1 cellular context compared by ENCODE assay signal in genomic region chr17:38922538-38923291, GRCh38.
TF ChIP-seq lines count a peak whose summit lies in the region.

No MANE protein-coding gene starts in this region.

TF ChIP-seq in HepG2, 621 proteins besides CTCF, POLR2A, EP300 and RAD21 (continued from another document):
- TF ChIP-seq PLSCR1 (CRISPR knock-in tag; IDR thresholded peaks at IDR 0.05; ENCODE audit: borderline replicate concordance) = no peak
- no peak for TF ChIP-seq KDM6A (CRISPR knock-in tag; IDR thresholded peaks at IDR 0.05; ENCODE audit: low read depth)
- TF ChIP-seq CC2D1A (CRISPR knock-in tag; IDR thresholded peaks at IDR 0.05) = no peak
- TF ChIP-seq ZNF772 (CRISPR knock-in tag; IDR thresholded peaks at IDR 0.05) = no peak
- TF ChIP-seq FLYWCH1 (CRISPR knock-in tag; IDR thresholded peaks at IDR 0.05) = no peak
- TF ChIP-seq ZNF264 (CRISPR knock-in tag; IDR thresholded peaks at IDR 0.05) = no peak
- no peak for TF ChIP-seq ZNF567 (CRISPR knock-in tag; IDR thresholded peaks at IDR 0.05; ENCODE audit: borderline replicate concordance)
- TF ChIP-seq ZNF513 (CRISPR knock-in tag; conservative IDR thresholded peaks at IDR 0.05) = no peak
- TF ChIP-seq TRIM24 (CRISPR knock-in tag; IDR thresholded peaks at IDR 0.05) = 0 out of 2 replicates have a peak, but pooled peaks have one; percentile 9
- no peak for TF ChIP-seq SNRNP70 (IDR thresholded peaks at IDR 0.05; ENCODE audit: low read depth, low read length)
- no peak for TF ChIP-seq RNF219 (CRISPR knock-in tag; IDR thresholded peaks at IDR 0.05)
- no peak for TF ChIP-seq HIC2 (CRISPR knock-in tag; IDR thresholded peaks at IDR 0.05; ENCODE audit: low read depth)
- TF ChIP-seq TRAFD1 (CRISPR knock-in tag; IDR thresholded peaks at IDR 0.05; ENCODE audit: borderline replicate concordance) = no peak
- TF ChIP-seq ZXDC (CRISPR knock-in tag; IDR thresholded peaks at IDR 0.05) = no peak
- no peak for TF ChIP-seq MEIS1 (CRISPR knock-in tag; IDR thresholded peaks at IDR 0.05; ENCODE audit: borderline replicate concordance)
- TF ChIP-seq TOPORS (CRISPR knock-in tag; IDR thresholded peaks at IDR 0.05) = no peak
- no peak for TF ChIP-seq NCOA5 (CRISPR knock-in tag; IDR thresholded peaks at IDR 0.05)
- TF ChIP-seq ARNT (IDR thresholded peaks at IDR 0.05) = no peak
- no peak for TF ChIP-seq HNF4A (CRISPR knock-in tag; IDR thresholded peaks at IDR 0.05)
- TF ChIP-seq ZNF776 (CRISPR knock-in tag; IDR thresholded peaks at IDR 0.05) = no peak
- no peak for TF ChIP-seq CENPT (CRISPR knock-in tag; IDR thresholded peaks at IDR 0.05; ENCODE audit: low read depth)
- no peak for TF ChIP-seq KLF12 (CRISPR knock-in tag; IDR thresholded peaks at IDR 0.05; ENCODE audit: borderline replicate concordance)
- TF ChIP-seq ZBTB4 (CRISPR knock-in tag; IDR thresholded peaks at IDR 0.05; ENCODE audit: borderline replicate concordance) = no peak
- TF ChIP-seq RARG (CRISPR knock-in tag; IDR thresholded peaks at IDR 0.05; ENCODE audit: low read depth) = no peak
- 0 out of 2 replicates have a peak, but pooled peaks have one; percentile 15 for TF ChIP-seq POLR2G (IDR thresholded peaks at IDR 0.05; ENCODE audit: low read depth, low read length)
- no peak for TF ChIP-seq HNF1B (CRISPR knock-in tag; IDR thresholded peaks at IDR 0.05)
- peak; percentile 70 for TF ChIP-seq RBM22 (optimal IDR thresholded peaks at IDR 0.05; ENCODE audit: low read length)
- TF ChIP-seq GMEB1 (CRISPR knock-in tag; IDR thresholded peaks at IDR 0.05; ENCODE audit: borderline replicate concordance) = no peak
- no peak for TF ChIP-seq E2F2 (CRISPR knock-in tag; IDR thresholded peaks at IDR 0.05; ENCODE audit: borderline replicate concordance)
- TF ChIP-seq ZNF496 (CRISPR knock-in tag; IDR thresholded peaks at IDR 0.05; ENCODE audit: insufficient replicate concordance) = no peak
